Comparison of ENCODE assay signal across 27 cellular contexts in genomic region chr2:8600456-8600855, GRCh38.
DNase-seq lines count a peak whose midpoint lies in the region; ATAC-seq, FAIRE-seq and TF ChIP-seq lines count a peak whose summit lies in the region.
"Had no signal": no experiment of that assay in that cellular context is flagged by ENCODE, and none has a peak within 500 bp of the region (broad histone marks: within the 10 kb centered on the region; RNA-seq: fewer than 3 reads in every experiment).

No MANE protein-coding gene starts in this region.

- H3K4me3 ChIP-seq in A549 (no peak overlapping the region), K562 (no peak overlapping the region), lower lobe of right lung (no peak overlapping the region), neutrophil (ENCODE audit: low read depth in 1 of 2, low read length in 1 of 2) (no peak overlapping the region)
- H3K4me3 ChIP-seq: GM12878, HAP-1 had no signal

- no peak for ATAC-seq in A549
- ATAC-seq in K562: no peak
- ATAC-seq in lower lobe of right lung: no peak
- no peak for ATAC-seq in HG03520 (IDR thresholded peaks at IDR 0.05; ENCODE audit: unreplicated experiment)
- ATAC-seq in HG02981 (IDR thresholded peaks at IDR 0.05; ENCODE audit: unreplicated experiment): no peak
- ATAC-seq: GM12878, SK-N-SH treated with all-trans-retinoic acid at 6 μM for 48 hours had no signal

- intact Hi-C loops in K562 (cut with micrococcal nuclease): no loop called here
- intact Hi-C loops in lower lobe of right lung (cut with DNase I): no loop called here

- H3K79me2 ChIP-seq in K562 (ENCODE audit: control insufficient read depth, insufficient read depth, low read length): no peaks in the 10 kb centered on the region

- no peaks in the 10 kb centered on the region for H3K36me3 ChIP-seq in K562 (ENCODE audit: control insufficient read depth, insufficient read depth, low read length)
- H3K36me3 ChIP-seq in lower lobe of right lung: no peaks in the 10 kb centered on the region
- H3K36me3 ChIP-seq in neutrophil: no peaks in the 10 kb centered on the region
- H3K36me3 ChIP-seq: HAP-1 had no signal

- DNase-seq in A549 (ENCODE audit: low read depth in 1 of 2, low spot score in 1 of 2): no peak
- no peak for DNase-seq in K562 (ENCODE audit: extremely low read depth in 1 of 4, low spot score in 3 of 4)
- peak; percentile 35 for DNase-seq in lower lobe of right lung
- no peak for DNase-seq in inferior parietal cortex (ENCODE audit: extremely low spot score)
- no peak for DNase-seq in kidney glomerular epithelial cell (lab: John Stamatoyannopoulos, UW)
- DNase-seq: CD8-positive, alpha-beta memory T cell; DMS 273 treated with DMSO at 0.1 percent for 48 hours; DMS79; EL; GDM1; GOT3; HFFc6; Kasumi-1; NCI-H1092 treated with DMSO at 0.1 percent for 48 hours; NCI-H1436; NCI-H187; NCI-H524; NCI-H774 had no signal

- peak overlapping the region; percentile 10; the same call in 1 of the 2 replicates for H2AFZ ChIP-seq in K562 (ENCODE audit: low read depth, low read length)

- H3K9me3 ChIP-seq in A549: no peaks in the 10 kb centered on the region
- H3K9me3 ChIP-seq in K562 (replicated peaks; ENCODE audit: control insufficient read depth, insufficient read depth, low read depth, low read length): no peaks in the 10 kb centered on the region
- H3K9me3 ChIP-seq in lower lobe of right lung: no peaks in the 10 kb centered on the region
- no peaks in the 10 kb centered on the region for H3K9me3 ChIP-seq in neutrophil
- H3K9me3 ChIP-seq: HAP-1 had no signal

- WGBS in A549 (ENCODE audit: missing lambda C conversion rate): 91% methylated on average over 14 of the region's 14 CpGs
- WGBS in K562 (ENCODE audit: insufficient coverage, low coverage, missing lambda C conversion rate): 53% methylated on average over 14 of the region's 14 CpGs

- TF ChIP-seq CTCF in A549 (IDR thresholded peaks at IDR 0.05) (no peak), K562 (IDR thresholded peaks at IDR 0.05 in 2 of 3, conservative IDR thresholded peaks at IDR 0.05 in 1 of 3; ENCODE audit: insufficient read depth in 2 of 3, low read depth in 1 of 3, low read length in 3 of 3) (no peak), lower lobe of right lung (IDR thresholded peaks at IDR 0.05) (no peak), neutrophil (IDR thresholded peaks at IDR 0.05) (no peak)

- in situ Hi-C loops in K562 (cut with MboI): no loop called here

- no peak for TF ChIP-seq EP300 in A549 (IDR thresholded peaks at IDR 0.05)
- TF ChIP-seq EP300 in K562 (IDR thresholded peaks at IDR 0.05; ENCODE audit: low read length): no peak

- no peaks in the 10 kb centered on the region for H3K9me1 ChIP-seq in K562 (ENCODE audit: control insufficient read depth, insufficient read depth, low read length)

- CTCF ChIA-PET in A549 (lab: Yijun Ruan, JAX): no interaction called here
- CTCF ChIA-PET in K562 (lab: Yijun Ruan, JAX; ENCODE audit: low intra/inter-chr PET ratio): no interaction called here

- TF ChIP-seq RAD21 in A549 (conservative IDR thresholded peaks at IDR 0.05 in 1 of 2, IDR thresholded peaks at IDR 0.05 in 1 of 2) (no peak), K562 (CRISPR knock-in tag; conservative IDR thresholded peaks at IDR 0.05 in 1 of 2, IDR thresholded peaks at IDR 0.05 in 1 of 2) (no peak)

- BruUV-seq in K562 (replicated peaks; lab: Mats Ljungman, UMichigan): no TSS peak

- H3K4me2 ChIP-seq in A549: no peak overlapping the region
- no peak overlapping the region for H3K4me2 ChIP-seq in K562 (ENCODE audit: insufficient read depth, low read length)

- H3K9ac ChIP-seq in K562 (ENCODE audit: insufficient read depth in 1 of 2, low read depth in 2 of 2, low read length in 2 of 2): 0 out of 4 replicates have a peak overlapping the region, but pooled peaks of 1 of the 2 experiments have one; percentile 51

- TF ChIP-seq POLR2A in A549 (IDR thresholded peaks at IDR 0.05; ENCODE audit: low read length): no peak
- no peak for TF ChIP-seq POLR2A in K562 (conservative IDR thresholded peaks at IDR 0.05)

- no peaks in the 10 kb centered on the region for H4K20me1 ChIP-seq in K562 (replicated peaks; ENCODE audit: control insufficient read depth, insufficient read depth, low read length)

- peaks cover 0 to 9% of the 10 kb centered on the region in 2 experiments; a peak in 2 of 5 replicates for H3K27me3 ChIP-seq in K562 (ENCODE audit: control insufficient read depth in 2 of 2, insufficient read depth in 2 of 2, low read length in 2 of 2)
- H3K27me3 ChIP-seq in lower lobe of right lung (ENCODE audit: low read depth): no peaks in the 10 kb centered on the region
- no peaks in the 10 kb centered on the region for H3K27me3 ChIP-seq in neutrophil

- H3K4me1 ChIP-seq in A549 (peaks cover 33% of the 10 kb centered on the region), K562 (replicated peaks in 1 of 2; ENCODE audit: control insufficient read depth in 2 of 2, insufficient read depth in 2 of 2, low read length in 2 of 2) (peaks cover 8 to 10% of the 10 kb centered on the region in 2 experiments; a peak in 4 of 5 replicates), lower lobe of right lung (no peaks in the 10 kb centered on the region), neutrophil (ENCODE audit: control insufficient read depth in 1 of 2, insufficient read depth in 1 of 2, low read depth in 1 of 2, low read length in 1 of 2) (peaks cover 32 to 64% of the 10 kb centered on the region in 2 experiments)
- H3K4me1 ChIP-seq: HAP-1 had no signal

- POLR2A ChIA-PET in A549 (lab: Yijun Ruan, JAX) (no interaction called here), K562 (lab: Yijun Ruan, JAX) (no interaction called here)

- H3K27ac ChIP-seq in A549: peak overlapping the region; percentile 48 to 77; a peak in 5 of 6 replicates
- H3K27ac ChIP-seq in K562 (ENCODE audit: extremely low read depth, low read depth, low read length): no peak overlapping the region
- no peak overlapping the region for H3K27ac ChIP-seq in lower lobe of right lung
- H3K27ac ChIP-seq in neutrophil: peak overlapping the region; percentile 54
- H3K27ac ChIP-seq: C4-2B, HL-60 had no signal

- FAIRE-seq in A549 (lab: Jason Lieb, UNC) (no peak), K562 (lab: Jason Lieb, UNC) (no peak)
- FAIRE-seq: A204.1, GM12878 had no signal

TF ChIP-seq in A549, 52 proteins besides CTCF, POLR2A, EP300 and RAD21:
- TF ChIP-seq PHF8 (IDR thresholded peaks at IDR 0.05; ENCODE audit: borderline replicate concordance, low read depth) (no peak), PBX3 (IDR thresholded peaks at IDR 0.05) (no peak), TP53 (CRISPR knock-in tag; IDR thresholded peaks at IDR 0.05) (no peak), HOXB13 (CRISPR knock-in tag; IDR thresholded peaks at IDR 0.05; ENCODE audit: low read depth) (no peak), CBX2 (IDR thresholded peaks at IDR 0.05; ENCODE audit: borderline replicate concordance, low read depth) (no peak), HOXB5 (CRISPR knock-in tag; IDR thresholded peaks at IDR 0.05) (no peak), GATA3 (IDR thresholded peaks at IDR 0.05; ENCODE audit: borderline replicate concordance) (no peak), SREBF2 (IDR thresholded peaks at IDR 0.05) (no peak)

TF ChIP-seq in K562, 482 proteins besides CTCF, POLR2A, EP300 and RAD21:
- no peak for TF ChIP-seq CREM (IDR thresholded peaks at IDR 0.05; ENCODE audit: low read depth)
- no peak for TF ChIP-seq FOXJ2 (tag; IDR thresholded peaks at IDR 0.05)

Comparison
In these comparisons a context has a peak if more than half of its experiments do, and no peak if none do; other contexts are left out.
1. H3K27ac ChIP-seq: peak in A549 (2 of 2) and neutrophil (single experiment); none in K562 (single experiment) and lower lobe of right lung (single experiment).